Comparison of ENCODE assay signal across 20 cellular contexts in the genomic region with DNA sequence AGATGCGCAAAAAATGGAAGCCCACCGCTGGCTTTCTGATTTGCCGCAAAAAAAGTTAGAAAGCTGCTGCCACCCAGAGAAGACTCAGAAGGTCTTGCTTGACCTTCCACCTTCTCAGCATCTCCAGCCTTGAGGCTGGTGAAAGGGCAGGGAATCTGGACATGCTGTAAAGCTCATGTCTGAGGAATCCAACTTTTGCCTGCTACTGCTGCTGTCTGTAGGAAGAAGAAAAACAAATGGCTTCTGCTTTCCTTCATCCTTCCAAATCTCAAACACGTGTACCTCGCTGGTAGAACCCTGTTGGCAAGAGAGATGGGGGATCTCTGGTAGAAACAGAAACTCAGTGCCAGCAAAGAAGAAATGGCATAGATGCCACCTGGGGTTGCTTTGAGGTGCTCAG.
"Had no signal": no experiment of that assay in that cellular context is flagged by ENCODE, and none has a peak within 500 bp of the region (broad histone marks: within the 10 kb centered on the region; RNA-seq: fewer than 3 reads in every experiment).

No MANE protein-coding gene starts in this region.

- H3K27me3 ChIP-seq: brain microvascular endothelial cell, neutrophil, pancreas, sigmoid colon, spleen, transverse colon had no signal

- H3K4me3 ChIP-seq: coronary artery, pancreas, sigmoid colon, spleen, transverse colon had no signal

- H3K9me3 Mint-ChIP-seq: activated CD4-positive, alpha-beta T cell treated with anti-CD3 and anti-CD28 coated beads, Interleukin-2, amount 10 ng/mL, durations not matched to agents 24 days and 14 days; activated naive CD4-positive, alpha-beta T cell treated with anti-CD3 and anti-CD28 coated beads for 36 hours; activated T-cell treated with anti-CD3 and anti-CD28 coated beads, Interleukin-2, amount 50 U/mL, for 24 hours; activated T-helper 2 cell treated with anti-CD3 and anti-CD28 coated beads, Interferon-gamma antibody, Interleukin-2, Interleukin-4, amounts not matched to agents 10 μg/mL and 5 μg/mL and 100 μg/mL, durations not matched to agents 14 hours and 24 hours and 36 hours; naive thymus-derived CD8-positive, alpha-beta T cell; T-helper 1 cell treated with Interleukin-12 subunit alpha and Interleukin-12 subunit beta and Interleukin-4 antibody, amounts not matched to agents 30 μg/mL and 1 μg/mL, for 36 hours had no signal

- DNase-seq: activated CD4-positive, alpha-beta T cell treated with anti-CD3 and anti-CD28 coated beads, Interleukin-2, amount 10 ng/mL, durations not matched to agents 24 days and 14 days; activated CD8-positive, alpha-beta T cell treated with anti-CD3 and anti-CD28 coated beads, Interleukin-2, amount 10 ng/mL, durations not matched to agents 7 days and 5 days; activated naive CD4-positive, alpha-beta T cell treated with anti-CD3 and anti-CD28 coated beads for 36 hours; activated T-cell treated with anti-CD3 and anti-CD28 coated beads, Interleukin-2, amount 50 U/mL, for 24 hours; anterior cingulate cortex; brain microvascular endothelial cell; effector CD4-positive, alpha-beta T cell; mesendoderm; naive thymus-derived CD8-positive, alpha-beta T cell; pancreas; sigmoid colon; spleen; stimulated activated naive B cell treated with anti-CD40 and anti-IgM and Interleukin-4, amounts not matched to agents 10 μg/mL and 1 μg/mL and 100 μg/mL, for 72 hours; substantia nigra; transverse colon had no signal

- H3K36me3 ChIP-seq: brain microvascular endothelial cell, neutrophil, pancreas, sigmoid colon, spleen, transverse colon had no signal

- ATAC-seq: activated CD8-positive, alpha-beta T cell treated with anti-CD3 and anti-CD28 coated beads, Interleukin-2, amount 10 ng/mL, durations not matched to agents 7 days and 5 days; esophagus mucosa; naive thymus-derived CD8-positive, alpha-beta T cell; pancreas; stimulated activated naive B cell treated with anti-CD40 and anti-IgM and Interleukin-4, amounts not matched to agents 10 μg/mL and 1 μg/mL and 100 μg/mL, for 72 hours had no signal

- H3K27me3 Mint-ChIP-seq: activated CD4-positive, alpha-beta T cell treated with anti-CD3 and anti-CD28 coated beads, Interleukin-2, amount 10 ng/mL, durations not matched to agents 24 days and 14 days; activated T-cell treated with anti-CD3 and anti-CD28 coated beads, Interleukin-2, amount 50 U/mL, for 24 hours; naive thymus-derived CD8-positive, alpha-beta T cell; stimulated activated naive B cell treated with anti-CD40 and anti-IgM and Interleukin-4, amounts not matched to agents 10 μg/mL and 1 μg/mL and 100 μg/mL, for 72 hours had no signal

- FAIRE-seq: pancreas had no signal

- H3K27ac Mint-ChIP-seq: activated CD4-positive, alpha-beta T cell treated with anti-CD3 and anti-CD28 coated beads, Interleukin-2, amount 10 ng/mL, durations not matched to agents 24 days and 14 days; activated CD8-positive, alpha-beta T cell treated with anti-CD3 and anti-CD28 coated beads, Interleukin-2, amount 10 ng/mL, durations not matched to agents 7 days and 5 days; activated naive CD4-positive, alpha-beta T cell treated with anti-CD3 and anti-CD28 coated beads for 36 hours; activated T-cell treated with anti-CD3 and anti-CD28 coated beads, Interleukin-2, amount 50 U/mL, for 24 hours; activated T-helper 2 cell treated with anti-CD3 and anti-CD28 coated beads, Interferon-gamma antibody, Interleukin-2, Interleukin-4, amounts not matched to agents 10 μg/mL and 5 μg/mL and 100 μg/mL, durations not matched to agents 14 hours and 24 hours and 36 hours; naive thymus-derived CD8-positive, alpha-beta T cell; stimulated activated naive B cell treated with anti-CD40 and anti-IgM and Interleukin-4, amounts not matched to agents 10 μg/mL and 1 μg/mL and 100 μg/mL, for 72 hours; T-helper 1 cell treated with Interleukin-12 subunit alpha and Interleukin-12 subunit beta and Interleukin-4 antibody, amounts not matched to agents 30 μg/mL and 1 μg/mL, for 36 hours had no signal

- H3K4me3 Mint-ChIP-seq: activated CD4-positive, alpha-beta T cell treated with anti-CD3 and anti-CD28 coated beads, Interleukin-2, amount 10 ng/mL, durations not matched to agents 24 days and 14 days; activated CD8-positive, alpha-beta T cell treated with anti-CD3 and anti-CD28 coated beads, Interleukin-2, amount 10 ng/mL, durations not matched to agents 7 days and 5 days; activated naive CD4-positive, alpha-beta T cell treated with anti-CD3 and anti-CD28 coated beads for 36 hours; activated T-cell treated with anti-CD3 and anti-CD28 coated beads, Interleukin-2, amount 50 U/mL, for 24 hours; naive thymus-derived CD8-positive, alpha-beta T cell; stimulated activated naive B cell treated with anti-CD40 and anti-IgM and Interleukin-4, amounts not matched to agents 10 μg/mL and 1 μg/mL and 100 μg/mL, for 72 hours; T-helper 1 cell treated with Interleukin-12 subunit alpha and Interleukin-12 subunit beta and Interleukin-4 antibody, amounts not matched to agents 30 μg/mL and 1 μg/mL, for 36 hours had no signal

- H3K9me3 ChIP-seq: neutrophil, pancreas, sigmoid colon, spleen, transverse colon had no signal

- H3K27ac ChIP-seq: brain microvascular endothelial cell, coronary artery, neutrophil, spleen had no signal
